ENCODE assay signal across 18 cellular contexts in the genomic region with DNA sequence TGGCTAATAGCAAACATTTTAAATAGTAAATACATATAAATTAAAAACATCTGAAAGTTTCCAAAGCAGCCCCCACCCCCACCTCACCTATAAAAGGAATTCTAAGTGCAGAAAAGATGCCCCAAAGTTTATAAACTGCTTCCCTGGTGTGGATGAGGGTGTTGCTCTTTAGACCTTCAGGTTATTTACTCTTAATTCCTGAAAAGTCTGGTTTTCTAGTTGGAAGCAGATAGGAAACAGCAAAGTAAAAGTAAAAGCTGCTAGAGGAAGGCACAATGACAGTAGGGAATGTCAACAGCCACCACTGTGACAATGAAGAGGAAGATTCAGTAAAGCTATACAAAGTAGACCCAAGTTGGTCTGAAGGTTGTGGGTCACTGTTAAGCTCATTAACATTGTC. TPM values are rescaled to one million over a fixed set of nuclear protein-coding genes. Genes with fewer than 3 reads are reported as not detected.
A peak's percentile ranks its signal among the peaks of the same experiment; 100 is the strongest.
DNase-seq lines count a peak whose midpoint lies in the region; ATAC-seq and TF ChIP-seq lines count a peak whose summit lies in the region.
"Had no signal": no experiment of that assay in that cellular context is flagged by ENCODE, and none has a peak within 500 bp of the region (broad histone marks: within the 10 kb centered on the region; RNA-seq: fewer than 3 reads in every experiment).

No MANE protein-coding gene starts in this region.

- in situ Hi-C loops in Panc1 (cut with HindIII; ENCODE audit: low pct_unique_long_range_greater_than_20kb, low sequenced_read_pairs): no loop called here

- intact Hi-C loops in Panc1 (cut with micrococcal nuclease; ENCODE audit: unreplicated experiment): no loop called here

- H3K4me3 ChIP-seq in HEK293 (ENCODE audit: low read depth, low read length): no peak overlapping the region
- H3K4me3 ChIP-seq in Panc1 (ENCODE audit: low read depth in 2 of 2, low read length in 2 of 2): no peak overlapping the region
- H3K4me3 ChIP-seq in neutrophil (ENCODE audit: low read depth in 1 of 2, low read length in 1 of 2): no peak overlapping the region
- H3K4me3 ChIP-seq: GM12878, GM23248 had no signal

- TF ChIP-seq CTCF in HEK293 (tag by site-specific recombination; IDR thresholded peaks at IDR 0.05) (no peak), Panc1 (IDR thresholded peaks at IDR 0.05) (no peak), neutrophil (IDR thresholded peaks at IDR 0.05) (no peak)

- no peaks in the 10 kb centered on the region for H3K9me3 ChIP-seq in HEK293 (ENCODE audit: control insufficient read depth, insufficient read depth, low read depth, low read length)
- peaks cover 4% of the 10 kb centered on the region; the same call in 1 of the 2 replicates for H3K9me3 ChIP-seq in Panc1 (ENCODE audit: control insufficient read depth, insufficient read depth, low read depth, low read length)
- no peaks in the 10 kb centered on the region for H3K9me3 ChIP-seq in neutrophil

- no peaks in the 10 kb centered on the region for H3K36me3 ChIP-seq in HEK293 (ENCODE audit: control insufficient read depth in 2 of 2, insufficient read depth in 1 of 2, low read length in 2 of 2)
- no peaks in the 10 kb centered on the region for H3K36me3 ChIP-seq in Panc1 (ENCODE audit: control insufficient read depth, insufficient read depth, low read length)
- no peaks in the 10 kb centered on the region for H3K36me3 ChIP-seq in neutrophil

- POLR2A ChIA-PET in HEK293 (lab: Yijun Ruan, JAX): interaction anchor here (1.1 to 2.0 kb wide), 2 partner anchors 17 to 38 kb away, joined by 3 to 8 read pairs; partner anchors contain the start of gene SSH2
- POLR2A ChIA-PET in Panc1 (lab: Charles Lee): interaction anchor here (1.4 kb wide), 1 partner anchor 19 kb away, joined by 8 read pairs; no protein-coding TSS in a partner anchor

- H3K27me3 ChIP-seq in Panc1 (ENCODE audit: control insufficient read depth, insufficient read depth, low read length): no peaks in the 10 kb centered on the region
- no peaks in the 10 kb centered on the region for H3K27me3 ChIP-seq in neutrophil

- BruUV-seq in Panc1 (replicated peaks; lab: Mats Ljungman, UMichigan): TSS peak; percentile 37

- DNase-seq in Panc1 (ENCODE audit: low read depth, low spot score) (no peak), MV-4-11 (lab: John Stamatoyannopoulos, UW) (no peak), NOMO-1 (lab: John Stamatoyannopoulos, UW; ENCODE audit: unreplicated experiment in 2 of 2) (no peak)
- DNase-seq: C1 segment of cervical spinal cord; Caco-2; CD8-positive, alpha-beta T cell; DMS153; DMS79; EL; GDM1; GM23248; H7 had no signal

- H3K27ac ChIP-seq in HEK293 (ENCODE audit: extremely low read depth, low read depth, low read length) (no peak overlapping the region), Panc1 (ENCODE audit: low read length) (no peak overlapping the region), neutrophil (peak overlapping the region; percentile 58)
- H3K27ac ChIP-seq: GM23248 had no signal

- H3K4me1 ChIP-seq in HEK293 (ENCODE audit: control insufficient read depth, insufficient read depth, low read length): no peaks in the 10 kb centered on the region; the same call in 1 of the 2 replicates
- no peaks in the 10 kb centered on the region for H3K4me1 ChIP-seq in Panc1 (ENCODE audit: control insufficient read depth, insufficient read depth, low read length)
- H3K4me1 ChIP-seq in neutrophil (ENCODE audit: control insufficient read depth in 1 of 2, insufficient read depth in 1 of 2, low read depth in 1 of 2, low read length in 1 of 2): peaks cover 16 to 26% of the 10 kb centered on the region in 2 experiments
- H3K4me1 ChIP-seq: Caco-2 had no signal

- CTCF ChIA-PET in HEK293 (lab: Yijun Ruan, JAX) (interaction anchor here (0.8 to 2.3 kb wide), 4 partner anchors 39 to 204 kb away, joined by 3 to 15 read pairs (median 6); partner anchors contain the start of gene SSH2), Panc1 (lab: Charles Lee) (interaction anchor here (0.6 kb wide), 1 partner anchor 255 kb away, joined by 3 read pairs; no protein-coding TSS in a partner anchor)

- no peak for ATAC-seq in Panc1
- no peak for ATAC-seq in HG02852 (IDR thresholded peaks at IDR 0.05; ENCODE audit: unreplicated experiment)
- ATAC-seq: CD8-positive, alpha-beta T cell; GM12878 had no signal

TF ChIP-seq in HEK293, 187 proteins besides CTCF, POLR2A, EP300 and RAD21:
- TF ChIP-seq, protein P1, sequence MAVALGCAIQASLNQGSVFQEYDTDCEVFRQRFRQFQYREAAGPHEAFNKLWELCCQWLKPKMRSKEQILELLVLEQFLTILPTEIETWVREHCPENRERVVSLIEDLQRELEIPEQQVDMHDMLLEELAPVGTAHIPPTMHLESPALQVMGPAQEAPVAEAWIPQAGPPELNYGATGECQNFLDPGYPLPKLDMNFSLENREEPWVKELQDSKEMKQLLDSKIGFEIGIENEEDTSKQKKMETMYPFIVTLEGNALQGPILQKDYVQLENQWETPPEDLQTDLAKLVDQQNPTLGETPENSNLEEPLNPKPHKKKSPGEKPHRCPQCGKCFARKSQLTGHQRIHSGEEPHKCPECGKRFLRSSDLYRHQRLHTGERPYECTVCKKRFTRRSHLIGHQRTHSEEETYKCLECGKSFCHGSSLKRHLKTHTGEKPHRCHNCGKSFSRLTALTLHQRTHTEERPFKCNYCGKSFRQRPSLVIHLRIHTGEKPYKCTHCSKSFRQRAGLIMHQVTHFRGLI (tag by site-specific recombination; IDR thresholded peaks at IDR 0.05): no peak
- peak; percentile 49; the same call in 1 of the 2 replicates for TF ChIP-seq BCL6B (tag by site-specific recombination; IDR thresholded peaks at IDR 0.05)

RNA-seq across cellular contexts. Expression of gene SSH2, which starts 37.8 kb away (rescaled TPM):
- total RNA-seq in Panc1 (2021; ENCODE audit: unreplicated experiment): 30.6 TPM
- 13.6 TPM for polyA plus RNA-seq in Panc1 (2012; ENCODE audit: insufficient read length)

RNA-seq across cellular contexts. Expression of gene EFCAB5, which starts 49.2 kb away (rescaled TPM):
- 0.39 TPM for total RNA-seq in Panc1 (2021; ENCODE audit: unreplicated experiment)
- polyA plus RNA-seq in Panc1 (2012; ENCODE audit: insufficient read length): 0.56 TPM
- total RNA-seq: A172, GM23248, H7 had no signal
- polyA plus RNA-seq: BJ had no signal
